Comparison of ENCODE assay signal across 10 cellular contexts in the genomic region with DNA sequence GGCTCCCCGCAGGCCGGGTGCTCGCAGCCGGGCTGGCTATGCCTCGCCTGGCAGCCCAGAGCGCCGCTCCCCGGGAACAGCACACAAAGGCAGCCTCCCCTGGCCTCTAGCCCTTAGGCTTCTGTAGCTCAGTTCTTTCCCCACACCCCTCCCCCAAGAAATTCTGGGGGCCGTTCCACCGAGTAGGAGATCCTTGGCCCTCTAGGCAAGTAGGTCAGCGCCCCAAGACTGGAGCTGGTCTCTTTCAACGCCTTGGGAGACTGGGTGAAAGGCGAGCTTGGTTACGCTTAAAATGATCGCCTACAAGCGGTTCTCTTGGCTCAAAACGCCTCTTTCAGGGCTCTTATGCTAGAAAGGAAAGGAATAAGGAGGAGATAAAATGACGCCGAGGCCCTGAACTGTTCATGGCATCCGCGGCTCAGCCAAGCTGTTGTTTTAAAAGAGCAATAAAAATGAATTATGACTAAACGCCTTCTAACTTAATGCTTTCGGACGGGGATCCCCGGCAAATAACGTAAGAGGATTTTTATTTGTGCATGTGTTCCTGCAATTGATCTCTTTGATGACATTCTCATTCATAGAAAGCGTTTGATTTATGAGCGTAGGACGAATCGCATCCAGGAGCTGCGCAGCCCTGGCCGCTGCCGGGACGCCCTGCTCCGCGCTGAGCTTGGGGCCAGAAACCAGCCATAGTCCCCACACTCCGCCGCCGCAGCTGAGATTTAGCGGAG. TPM values are rescaled to one million over a fixed set of nuclear protein-coding genes. Genes with fewer than 3 reads are reported as not detected.
A peak's percentile ranks its signal among the peaks of the same experiment; 100 is the strongest.
DNase-seq lines count a peak whose midpoint lies in the region; ATAC-seq and TF ChIP-seq lines count a peak whose summit lies in the region.
"Had no signal": no experiment of that assay in that cellular context is flagged by ENCODE, and none has a peak within 500 bp of the region (broad histone marks: within the 10 kb centered on the region; RNA-seq: fewer than 3 reads in every experiment).

No MANE protein-coding gene starts in this region.

- no peak for ATAC-seq in HG03342 (IDR thresholded peaks at IDR 0.05; ENCODE audit: unreplicated experiment)
- ATAC-seq: activated naive CD4-positive, alpha-beta T cell treated with anti-CD3 and anti-CD28 coated beads, Interleukin-2, amount 50 U/mL, for 72 hours had no signal

- peak overlapping the region; percentile 90 for H3K27ac ChIP-seq in GM23248
- H3K27ac ChIP-seq in adipose tissue (ENCODE audit: low read depth, low read length): peak overlapping the region; percentile 36

- H3K4me2 ChIP-seq in GM23248 (ENCODE audit: unreplicated experiment) (peak overlapping the region; percentile 99), skeletal muscle satellite cell (ENCODE audit: low read length) (peak overlapping the region; percentile 95)

- H3K9me3 Mint-ChIP-seq in activated CD4-positive, alpha-beta memory T cell treated with anti-CD3 and anti-CD28 coated beads, Interleukin-2, amount 10 ng/mL, durations not matched to agents 7 days and 5 days: no peaks in the 10 kb centered on the region
- H3K9me3 Mint-ChIP-seq: activated naive CD4-positive, alpha-beta T cell treated with anti-CD3 and anti-CD28 coated beads, Interleukin-2, amount 50 U/mL, for 72 hours had no signal

- H3K4me1 ChIP-seq in GM23248 (ENCODE audit: insufficient read depth) (peaks cover 13% of the 10 kb centered on the region), skeletal muscle satellite cell (ENCODE audit: control insufficient read depth, insufficient read depth, low read length) (peaks cover 31% of the 10 kb centered on the region)

- H3K27ac Mint-ChIP-seq in activated CD4-positive, alpha-beta memory T cell treated with anti-CD3 and anti-CD28 coated beads, Interleukin-2, amount 10 ng/mL, durations not matched to agents 7 days and 5 days: no peak overlapping the region
- H3K27ac Mint-ChIP-seq: activated naive CD4-positive, alpha-beta T cell treated with anti-CD3 and anti-CD28 coated beads, Interleukin-2, amount 50 U/mL, for 72 hours had no signal

- no peaks in the 10 kb centered on the region for H3K9me3 ChIP-seq in GM23248 (ENCODE audit: low read depth)
- H3K9me3 ChIP-seq in skeletal muscle satellite cell (replicated peaks; ENCODE audit: low read length): no peaks in the 10 kb centered on the region

- H3K27me3 ChIP-seq in GM23248 (replicated peaks; ENCODE audit: insufficient read depth) (no peaks in the 10 kb centered on the region), skeletal muscle satellite cell (ENCODE audit: control insufficient read depth, insufficient read depth, low read length) (no peaks in the 10 kb centered on the region)

- POLR2A ChIA-PET in activated CD4-positive, alpha-beta memory T cell treated with anti-CD3 and anti-CD28 coated beads, Interleukin-2, amount 10 ng/mL, durations not matched to agents 7 days and 5 days (lab: Charles Lee): no interaction called here

- 48 to 55% methylated on average over 40 of the region's 40 CpGs for WGBS in GM23248 (ENCODE audit: low coverage in 1 of 2, low lambda C conversion rate in 2 of 2, missing lambda C conversion rate in 2 of 2), 2 experiments
- WGBS in adipose tissue, 3 donors: 7 to 16% (median 14%) methylated on average over 40 of the region's 40 CpGs

- H3K9ac ChIP-seq in GM23248 (peak overlapping the region; percentile 91), skeletal muscle satellite cell (ENCODE audit: low read depth, low read length) (peak overlapping the region; percentile 99)

- TF ChIP-seq CTCF in GM13976 (IDR thresholded peaks at IDR 0.05; ENCODE audit: borderline replicate concordance, control extremely low read depth, extremely low read depth, insufficient read depth, missing control alignments): no peak

- H3K4me3 Mint-ChIP-seq in activated CD4-positive, alpha-beta memory T cell treated with anti-CD3 and anti-CD28 coated beads, Interleukin-2, amount 10 ng/mL, durations not matched to agents 7 days and 5 days: no peak overlapping the region

- peak overlapping the region; percentile 61 for H2AFZ ChIP-seq in GM23248

- H3K36me3 Mint-ChIP-seq in activated CD4-positive, alpha-beta memory T cell treated with anti-CD3 and anti-CD28 coated beads, Interleukin-2, amount 10 ng/mL, durations not matched to agents 7 days and 5 days (ENCODE audit: low read depth): peaks cover 8% of the 10 kb centered on the region

- no peaks in the 10 kb centered on the region for H3K9me2 ChIP-seq in GM23248 (ENCODE audit: insufficient read depth)

- no peaks in the 10 kb centered on the region for H4K20me1 ChIP-seq in GM23248 (ENCODE audit: insufficient read depth)

- H3F3A ChIP-seq in GM23248 (ENCODE audit: insufficient read depth): peaks cover 22% of the 10 kb centered on the region

- H3K4me1 Mint-ChIP-seq in activated CD4-positive, alpha-beta memory T cell treated with anti-CD3 and anti-CD28 coated beads, Interleukin-2, amount 10 ng/mL, durations not matched to agents 7 days and 5 days: peaks cover 26% of the 10 kb centered on the region

- peak overlapping the region; percentile 80 for H3K4me3 ChIP-seq in GM23248
- peak overlapping the region; percentile 99 for H3K4me3 ChIP-seq in skeletal muscle satellite cell (ENCODE audit: low read length)

- in situ Hi-C loops in GM23248 (cut with MboI) (no loop called here), GM13976 (cut with MboI; ENCODE audit: low sequenced_read_pairs, unreplicated experiment) (no loop called here)

- peaks cover 61% of the 10 kb centered on the region for H3K79me2 ChIP-seq in GM23248 (ENCODE audit: insufficient read depth)

- DNase-seq in GM23248 (peak; percentile 76), islet precursor cell (peak; percentile 73), GM13976 (ENCODE audit: low spot score) (no peak), T-helper 1 cell (no peak)
- no peak for DNase-seq in activated CD4-positive, alpha-beta memory T cell treated with anti-CD3 and anti-CD28 coated beads, Interleukin-2, amount 10 ng/mL, durations not matched to agents 7 days and 5 days
- DNase-seq: stimulated activated CD4-positive, alpha-beta T cell treated with anti-CD3 and anti-CD28 coated beads, Interleukin-12 subunit alpha, Interleukin-12 subunit beta, amount 100 ng/mL, for 4 hours had no signal

- peaks cover 81% of the 10 kb centered on the region for H3K27me3 Mint-ChIP-seq in activated CD4-positive, alpha-beta memory T cell treated with anti-CD3 and anti-CD28 coated beads, Interleukin-2, amount 10 ng/mL, durations not matched to agents 7 days and 5 days

- CTCF ChIA-PET in activated CD4-positive, alpha-beta memory T cell treated with anti-CD3 and anti-CD28 coated beads, Interleukin-2, amount 10 ng/mL, durations not matched to agents 7 days and 5 days (lab: Charles Lee): interaction anchor here (0.5 kb wide), 2 partner anchors 22 to 248 kb away, joined by 5 read pairs; no protein-coding TSS in a partner anchor

- H3K36me3 ChIP-seq in GM23248 (ENCODE audit: low read depth) (peaks cover 18% of the 10 kb centered on the region), skeletal muscle satellite cell (ENCODE audit: insufficient read depth, low read length) (peaks cover 32% of the 10 kb centered on the region)

RNA-seq across cellular contexts. Expression of a gene that starts 2.9 kb away (rescaled TPM):
- 0.89 and 0.97 TPM in 2 replicates for total RNA-seq in GM23248 (2014; rRNA removed; shearing (Covaris generic))
- polyA plus RNA-seq in GM23248 (2016; fragmentation: Nextera tagmentation; extraction: Ambion mirVana) (1.6 and 1.8 TPM in 2 replicates), adipose tissue (under 1 TPM; 0.08 to 0.56 (median 0.51) TPM)
- 1.0 and 1.3 TPM in 2 replicates for total RNA-seq in skeletal muscle satellite cell (2012; rRNA removed)
- under 1 TPM; 0.70 to 0.86 TPM for total RNA-seq in activated CD4-positive, alpha-beta memory T cell treated with anti-CD3 and anti-CD28 coated beads, Interleukin-2, amount 10 ng/mL, durations not matched to agents 7 days and 5 days

RNA-seq across cellular contexts. Expression of a gene that starts 3.8 kb away (rescaled TPM):
- total RNA-seq in GM23248 (2014; rRNA removed; shearing (Covaris generic)): not detected in 2 replicates
- polyA plus RNA-seq in GM23248 (2016; fragmentation: Nextera tagmentation; extraction: Ambion mirVana) (0.09 TPM in 1 of 2 replicates, not detected in the other), adipose tissue (1 to 10 TPM in 1 of 3 donors, under 1 TPM in 2; 0.20 to 1.0 (median 0.92) TPM)
- 0.25 and 0.87 TPM in 2 replicates for total RNA-seq in skeletal muscle satellite cell (2012; rRNA removed)
- not detected for total RNA-seq in activated CD4-positive, alpha-beta memory T cell treated with anti-CD3 and anti-CD28 coated beads, Interleukin-2, amount 10 ng/mL, durations not matched to agents 7 days and 5 days
- total RNA-seq: activated naive CD4-positive, alpha-beta T cell treated with anti-CD3 and anti-CD28 coated beads, Interleukin-2, amount 50 U/mL, for 72 hours had no signal

RNA-seq across cellular contexts. Expression of a gene that starts 31.9 kb away (rescaled TPM):
- total RNA-seq in GM23248 (2014; rRNA removed; shearing (Covaris generic)): 0.13 and 1.8 TPM in 2 replicates
- polyA plus RNA-seq in GM23248 (2016; fragmentation: Nextera tagmentation; extraction: Ambion mirVana) (3.1 and 3.3 TPM in 2 replicates), adipose tissue (10 to 100 TPM in 1 of 3 donors, 1 to 10 TPM in 2; 1.2 to 19.8 (median 4.9) TPM)
- total RNA-seq in skeletal muscle satellite cell (2012; rRNA removed): under 0.01 and 0.51 TPM in 2 replicates
- total RNA-seq in activated CD4-positive, alpha-beta memory T cell treated with anti-CD3 and anti-CD28 coated beads, Interleukin-2, amount 10 ng/mL, durations not matched to agents 7 days and 5 days: under 1 TPM in 1 of 2 experiments, not detected in 1; 0.15 TPM

RNA-seq across cellular contexts. Expression of a gene that starts 44.8 kb away (rescaled TPM):
- 0.25 and 4.0 TPM in 2 replicates for total RNA-seq in GM23248 (2014; rRNA removed; shearing (Covaris generic))
- polyA plus RNA-seq in GM23248 (2016; fragmentation: Nextera tagmentation; extraction: Ambion mirVana) (1.3 and 1.9 TPM in 2 replicates), adipose tissue (10 to 100 TPM in 2 of 3 donors, 1 to 10 TPM in 1; 3.1 to 29.6 (median 11.8) TPM)
- total RNA-seq in skeletal muscle satellite cell (2012; rRNA removed): 5.3 and 9.6 TPM in 2 replicates
- total RNA-seq in activated CD4-positive, alpha-beta memory T cell treated with anti-CD3 and anti-CD28 coated beads, Interleukin-2, amount 10 ng/mL, durations not matched to agents 7 days and 5 days: not detected
- total RNA-seq: activated naive CD4-positive, alpha-beta T cell treated with anti-CD3 and anti-CD28 coated beads, Interleukin-2, amount 50 U/mL, for 72 hours had no signal

RNA-seq across cellular contexts. Expression of a gene that starts 48.9 kb away (rescaled TPM):
- total RNA-seq in GM23248 (2014; rRNA removed; shearing (Covaris generic)): 0.51 and 3.2 TPM in 2 replicates
- 3.5 and 3.7 TPM in 2 replicates for polyA plus RNA-seq in GM23248 (2016; fragmentation: Nextera tagmentation; extraction: Ambion mirVana)
- polyA plus RNA-seq in adipose tissue: 1 to 10 TPM in 2 of 3 donors, under 1 TPM in 1; 0.39 to 3.6 (median 1.5) TPM
- 5.6 and 8.7 TPM in 2 replicates for total RNA-seq in skeletal muscle satellite cell (2012; rRNA removed)
- not detected for total RNA-seq in activated CD4-positive, alpha-beta memory T cell treated with anti-CD3 and anti-CD28 coated beads, Interleukin-2, amount 10 ng/mL, durations not matched to agents 7 days and 5 days

Comparison
In these comparisons a context has a peak if more than half of its experiments do, and no peak if none do; other contexts are left out.
1. DNase-seq: peak in GM23248 (single experiment) and islet precursor cell (single experiment); none in activated CD4-positive, alpha-beta memory T cell treated with anti-CD3 and anti-CD28 coated beads, Interleukin-2, amount 10 ng/mL, durations not matched to agents 7 days and 5 days (single experiment), GM13976 (single experiment) and T-helper 1 cell (0 of 5).